Comparison of ENCODE assay signal across 1 cellular context in the genomic region with DNA sequence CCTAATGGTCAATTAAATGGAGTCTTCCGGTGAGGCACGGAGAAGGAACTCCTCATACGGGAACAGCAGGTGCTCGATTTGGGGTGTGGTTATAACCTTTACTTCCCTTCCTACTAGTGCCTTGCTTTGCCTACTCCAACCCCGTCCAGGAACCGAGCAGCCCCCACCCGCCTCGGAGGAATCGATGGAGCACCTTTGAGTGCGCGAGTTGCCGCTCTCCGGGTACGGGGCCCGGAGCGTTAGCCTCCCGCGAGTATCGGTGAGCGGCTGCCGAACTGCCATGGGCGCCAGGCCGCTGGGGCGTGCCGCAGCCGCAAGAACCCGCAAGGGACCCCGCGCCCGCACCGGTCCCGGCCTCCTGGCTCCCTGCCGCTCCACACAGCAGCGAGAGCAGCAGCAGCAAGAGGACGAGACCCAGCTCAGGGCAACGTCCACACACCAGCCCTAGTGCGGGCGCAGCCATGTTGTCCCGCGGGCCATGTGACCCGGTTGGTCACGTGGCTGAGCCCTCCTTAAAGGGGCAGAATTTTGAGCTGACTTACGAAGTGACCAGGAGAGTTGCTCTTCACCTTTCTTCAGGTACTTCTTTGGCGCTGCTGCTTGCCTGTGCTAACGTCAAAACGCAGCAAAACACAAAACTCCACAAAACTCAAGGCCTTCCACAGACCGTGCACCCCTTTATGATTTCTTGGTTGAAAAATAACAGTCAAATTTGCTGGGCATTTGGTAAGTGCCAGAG.
A peak's percentile ranks its signal among the peaks of the same experiment; 100 is the strongest.
TF ChIP-seq lines count a peak whose summit lies in the region.

Gene SUMF1, minus strand, starts transcription at position 487 of the 739 bp plus-strand sequence. Its CDS starts 24 bp downstream, at position 463.

TF ChIP-seq in HepG2, 621 proteins besides CTCF, POLR2A, EP300 and RAD21 (continued from another document and continues in another):
- TF ChIP-seq HNRNPLL (IDR thresholded peaks at IDR 0.05; ENCODE audit: low read depth, low read length, poor library complexity, severe bottlenecking) = peak; percentile 57
- peak; percentile 50; the same call in 1 of the 2 replicates for TF ChIP-seq SIX4 (CRISPR knock-in tag; IDR thresholded peaks at IDR 0.05)
- TF ChIP-seq ZBTB1 (CRISPR knock-in tag; IDR thresholded peaks at IDR 0.05; ENCODE audit: borderline replicate concordance) = no peak
- no peak; the same call in 1 of the 2 replicates for TF ChIP-seq KLF12 (CRISPR knock-in tag; IDR thresholded peaks at IDR 0.05; ENCODE audit: borderline replicate concordance)
- TF ChIP-seq ZSCAN9 (CRISPR knock-in tag; IDR thresholded peaks at IDR 0.05; ENCODE audit: borderline replicate concordance) = 0 out of 2 replicates have a peak, but pooled peaks have one; percentile 74
- no peak for TF ChIP-seq HNRNPL (IDR thresholded peaks at IDR 0.05; ENCODE audit: low read depth, low read length)
- TF ChIP-seq, protein P1, sequence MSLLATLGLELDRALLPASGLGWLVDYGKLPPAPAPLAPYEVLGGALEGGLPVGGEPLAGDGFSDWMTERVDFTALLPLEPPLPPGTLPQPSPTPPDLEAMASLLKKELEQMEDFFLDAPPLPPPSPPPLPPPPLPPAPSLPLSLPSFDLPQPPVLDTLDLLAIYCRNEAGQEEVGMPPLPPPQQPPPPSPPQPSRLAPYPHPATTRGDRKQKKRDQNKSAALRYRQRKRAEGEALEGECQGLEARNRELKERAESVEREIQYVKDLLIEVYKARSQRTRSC (CRISPR knock-in tag; IDR thresholded peaks at IDR 0.05; ENCODE audit: low read depth) = peak; percentile 75; the same call in 1 of the 2 replicates
- TF ChIP-seq PRDM4 (CRISPR knock-in tag; IDR thresholded peaks at IDR 0.05; ENCODE audit: borderline replicate concordance) = no peak
- TF ChIP-seq ZNF773 (CRISPR knock-in tag; IDR thresholded peaks at IDR 0.05; ENCODE audit: borderline replicate concordance) = peak; percentile 74; the same call in 1 of the 2 replicates
- TF ChIP-seq AHR (CRISPR knock-in tag; IDR thresholded peaks at IDR 0.05) = peak; percentile 61; the same call in 1 of the 2 replicates
- peak; percentile 83; the same call in 1 of the 2 replicates for TF ChIP-seq MEIS2 (CRISPR knock-in tag; IDR thresholded peaks at IDR 0.05)
- TF ChIP-seq, protein P2, sequence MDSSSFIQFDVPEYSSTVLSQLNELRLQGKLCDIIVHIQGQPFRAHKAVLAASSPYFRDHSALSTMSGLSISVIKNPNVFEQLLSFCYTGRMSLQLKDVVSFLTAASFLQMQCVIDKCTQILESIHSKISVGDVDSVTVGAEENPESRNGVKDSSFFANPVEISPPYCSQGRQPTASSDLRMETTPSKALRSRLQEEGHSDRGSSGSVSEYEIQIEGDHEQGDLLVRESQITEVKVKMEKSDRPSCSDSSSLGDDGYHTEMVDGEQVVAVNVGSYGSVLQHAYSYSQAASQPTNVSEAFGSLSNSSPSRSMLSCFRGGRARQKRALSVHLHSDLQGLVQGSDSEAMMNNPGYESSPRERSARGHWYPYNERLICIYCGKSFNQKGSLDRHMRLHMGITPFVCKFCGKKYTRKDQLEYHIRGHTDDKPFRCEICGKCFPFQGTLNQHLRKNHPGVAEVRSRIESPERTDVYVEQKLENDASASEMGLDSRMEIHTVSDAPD (CRISPR knock-in tag; IDR thresholded peaks at IDR 0.05) = no peak
- peak; percentile 54; the same call in 1 of the 2 replicates for TF ChIP-seq PPARG (CRISPR knock-in tag; conservative IDR thresholded peaks at IDR 0.05)
- TF ChIP-seq ARHGAP35 (CRISPR knock-in tag; IDR thresholded peaks at IDR 0.05; ENCODE audit: borderline replicate concordance) = peak; percentile 81; the same call in 1 of the 2 replicates
- TF ChIP-seq, protein P3, sequence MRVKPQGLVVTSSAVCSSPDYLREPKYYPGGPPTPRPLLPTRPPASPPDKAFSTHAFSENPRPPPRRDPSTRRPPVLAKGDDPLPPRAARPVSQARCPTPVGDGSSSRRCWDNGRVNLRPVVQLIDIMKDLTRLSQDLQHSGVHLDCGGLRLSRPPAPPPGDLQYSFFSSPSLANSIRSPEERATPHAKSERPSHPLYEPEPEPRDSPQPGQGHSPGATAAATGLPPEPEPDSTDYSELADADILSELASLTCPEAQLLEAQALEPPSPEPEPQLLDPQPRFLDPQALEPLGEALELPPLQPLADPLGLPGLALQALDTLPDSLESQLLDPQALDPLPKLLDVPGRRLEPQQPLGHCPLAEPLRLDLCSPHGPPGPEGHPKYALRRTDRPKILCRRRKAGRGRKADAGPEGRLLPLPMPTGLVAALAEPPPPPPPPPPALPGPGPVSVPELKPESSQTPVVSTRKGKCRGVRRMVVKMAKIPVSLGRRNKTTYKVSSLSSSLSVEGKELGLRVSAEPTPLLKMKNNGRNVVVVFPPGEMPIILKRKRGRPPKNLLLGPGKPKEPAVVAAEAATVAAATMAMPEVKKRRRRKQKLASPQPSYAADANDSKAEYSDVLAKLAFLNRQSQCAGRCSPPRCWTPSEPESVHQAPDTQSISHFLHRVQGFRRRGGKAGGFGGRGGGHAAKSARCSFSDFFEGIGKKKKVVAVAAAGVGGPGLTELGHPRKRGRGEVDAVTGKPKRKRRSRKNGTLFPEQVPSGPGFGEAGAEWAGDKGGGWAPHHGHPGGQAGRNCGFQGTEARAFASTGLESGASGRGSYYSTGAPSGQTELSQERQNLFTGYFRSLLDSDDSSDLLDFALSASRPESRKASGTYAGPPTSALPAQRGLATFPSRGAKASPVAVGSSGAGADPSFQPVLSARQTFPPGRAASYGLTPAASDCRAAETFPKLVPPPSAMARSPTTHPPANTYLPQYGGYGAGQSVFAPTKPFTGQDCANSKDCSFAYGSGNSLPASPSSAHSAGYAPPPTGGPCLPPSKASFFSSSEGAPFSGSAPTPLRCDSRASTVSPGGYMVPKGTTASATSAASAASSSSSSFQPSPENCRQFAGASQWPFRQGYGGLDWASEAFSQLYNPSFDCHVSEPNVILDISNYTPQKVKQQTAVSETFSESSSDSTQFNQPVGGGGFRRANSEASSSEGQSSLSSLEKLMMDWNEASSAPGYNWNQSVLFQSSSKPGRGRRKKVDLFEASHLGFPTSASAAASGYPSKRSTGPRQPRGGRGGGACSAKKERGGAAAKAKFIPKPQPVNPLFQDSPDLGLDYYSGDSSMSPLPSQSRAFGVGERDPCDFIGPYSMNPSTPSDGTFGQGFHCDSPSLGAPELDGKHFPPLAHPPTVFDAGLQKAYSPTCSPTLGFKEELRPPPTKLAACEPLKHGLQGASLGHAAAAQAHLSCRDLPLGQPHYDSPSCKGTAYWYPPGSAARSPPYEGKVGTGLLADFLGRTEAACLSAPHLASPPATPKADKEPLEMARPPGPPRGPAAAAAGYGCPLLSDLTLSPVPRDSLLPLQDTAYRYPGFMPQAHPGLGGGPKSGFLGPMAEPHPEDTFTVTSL (CRISPR knock-in tag; IDR thresholded peaks at IDR 0.05; ENCODE audit: borderline replicate concordance) = no peak
- TF ChIP-seq ZBTB10 (CRISPR knock-in tag; IDR thresholded peaks at IDR 0.05; ENCODE audit: borderline replicate concordance) = no peak
- TF ChIP-seq SNAPC2 (CRISPR knock-in tag; IDR thresholded peaks at IDR 0.05) = peak; percentile 80; the same call in 1 of the 2 replicates
- TF ChIP-seq, protein P4, sequence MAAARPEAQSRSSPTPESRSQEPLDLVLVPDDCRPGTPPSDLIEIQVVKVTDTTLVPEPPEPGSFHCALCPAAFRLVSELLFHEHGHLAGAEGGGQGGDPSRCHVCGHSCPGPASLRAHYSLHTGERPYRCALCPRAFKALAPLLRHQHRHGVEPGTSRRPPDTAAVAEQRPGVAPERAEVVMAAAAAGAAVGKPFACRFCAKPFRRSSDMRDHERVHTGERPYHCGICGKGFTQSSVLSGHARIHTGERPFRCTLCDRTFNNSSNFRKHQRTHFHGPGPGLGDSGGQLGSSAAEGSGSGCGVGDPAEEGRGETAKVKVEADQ (CRISPR knock-in tag; IDR thresholded peaks at IDR 0.05; ENCODE audit: borderline replicate concordance) = peak; percentile 63; the same call in 1 of the 2 replicates
- TF ChIP-seq LRRFIP1 (CRISPR knock-in tag; conservative IDR thresholded peaks at IDR 0.05) = no peak
- TF ChIP-seq ZNF691 (CRISPR knock-in tag; IDR thresholded peaks at IDR 0.05; ENCODE audit: borderline replicate concordance, low read depth) = peak; percentile 76; the same call in 1 of the 2 replicates
- TF ChIP-seq ATF2 (CRISPR knock-in tag; IDR thresholded peaks at IDR 0.05) = peak; percentile 71
- TF ChIP-seq, protein P5, sequence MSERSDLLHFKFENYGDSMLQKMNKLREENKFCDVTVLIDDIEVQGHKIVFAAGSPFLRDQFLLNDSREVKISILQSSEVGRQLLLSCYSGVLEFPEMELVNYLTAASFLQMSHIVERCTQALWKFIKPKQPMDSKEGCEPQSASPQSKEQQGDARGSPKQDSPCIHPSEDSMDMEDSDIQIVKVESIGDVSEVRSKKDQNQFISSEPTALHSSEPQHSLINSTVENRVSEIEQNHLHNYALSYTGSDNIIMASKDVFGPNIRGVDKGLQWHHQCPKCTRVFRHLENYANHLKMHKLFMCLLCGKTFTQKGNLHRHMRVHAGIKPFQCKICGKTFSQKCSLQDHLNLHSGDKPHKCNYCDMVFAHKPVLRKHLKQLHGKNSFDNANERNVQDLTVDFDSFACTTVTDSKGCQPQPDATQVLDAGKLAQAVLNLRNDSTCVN (CRISPR knock-in tag; IDR thresholded peaks at IDR 0.05; ENCODE audit: borderline replicate concordance) = 0 out of 2 replicates have a peak, but pooled peaks have one; percentile 55
- no peak for TF ChIP-seq ZNF562 (CRISPR knock-in tag; IDR thresholded peaks at IDR 0.05; ENCODE audit: borderline replicate concordance)
